In genomic region chr4:8266508-8266907, GRCh38 we compare ENCODE assay signal across 14 cellular contexts. TPM values are rescaled to one million over a fixed set of nuclear protein-coding genes. Genes with fewer than 3 reads are reported as not detected.
DNase-seq lines count a peak whose midpoint lies in the region; ATAC-seq, FAIRE-seq and TF ChIP-seq lines count a peak whose summit lies in the region.
"Had no signal": no experiment of that assay in that cellular context is flagged by ENCODE, and none has a peak within 500 bp of the region (broad histone marks: within the 10 kb centered on the region; RNA-seq: fewer than 3 reads in every experiment).

No MANE protein-coding gene starts in this region.

- H3K79me2 ChIP-seq in HepG2 (ENCODE audit: insufficient read depth, low read length) (no peaks in the 10 kb centered on the region), neural progenitor cell (ENCODE audit: low read depth) (no peaks in the 10 kb centered on the region)

- no peaks in the 10 kb centered on the region for H3K36me3 Mint-ChIP-seq in neural progenitor cell

- H2AFZ ChIP-seq in HepG2 (ENCODE audit: low read length) = no peak overlapping the region
- H2AFZ ChIP-seq in neural progenitor cell (replicated peaks) = no peak overlapping the region

- H3F3A ChIP-seq in neural progenitor cell (ENCODE audit: low read depth) = no peaks in the 10 kb centered on the region

- H4K20me1 ChIP-seq in HepG2 (ENCODE audit: insufficient read depth, low read length) (no peaks in the 10 kb centered on the region), neural progenitor cell (ENCODE audit: low read depth) (no peaks in the 10 kb centered on the region)

- intact Hi-C loops in HepG2 (cut with micrococcal nuclease; ENCODE audit: unreplicated experiment) (no loop called here), right lobe of liver (cut with DNase I) (no loop called here), esophagus muscularis mucosa (cut with DNase I) (no loop called here)

- 16% methylated on average over 4 of the region's 8 CpGs for WGBS in HepG2 (ENCODE audit: low lambda C conversion rate)
- WGBS in right lobe of liver (ENCODE audit: insufficient coverage, low coverage, low lambda C conversion rate, missing lambda C conversion rate) = 63% methylated on average over 5 of the region's 8 CpGs
- WGBS in esophagus muscularis mucosa = 60% methylated on average over 1 of the region's 8 CpGs

- H3K4me3 Mint-ChIP-seq in neural progenitor cell = no peak overlapping the region
- H3K4me3 Mint-ChIP-seq: HFFc6 had no signal

- TF ChIP-seq POLR2A in HepG2 (IDR thresholded peaks at IDR 0.05; ENCODE audit: insufficient read depth in 1 of 2, low read depth in 2 of 2, low read length in 2 of 2) (no peak), right lobe of liver (IDR thresholded peaks at IDR 0.05) (no peak), esophagus muscularis mucosa (IDR thresholded peaks at IDR 0.05; ENCODE audit: low read depth) (no peak), erythroblast (IDR thresholded peaks at IDR 0.05; ENCODE audit: low read length) (no peak)

- TF ChIP-seq EP300 in HepG2 (IDR thresholded peaks at IDR 0.05; ENCODE audit: low read depth in 2 of 2, low read length in 2 of 2) = no peak
- TF ChIP-seq EP300 in HepG2 (CRISPR knock-in tag; IDR thresholded peaks at IDR 0.05; ENCODE audit: borderline replicate concordance) = no peak
- no peak for TF ChIP-seq EP300 in esophagus muscularis mucosa (IDR thresholded peaks at IDR 0.05)

- H3K27ac ChIP-seq in HepG2 (ENCODE audit: extremely low read length, insufficient read depth, low read length) = no peak overlapping the region
- H3K27ac ChIP-seq in right lobe of liver = no peak overlapping the region
- peak overlapping the region in 3 of 4 donors; percentile 47 to 58 (median 57) for H3K27ac ChIP-seq in esophagus muscularis mucosa (replicated peaks in 1 of 4)
- no peak overlapping the region for H3K27ac ChIP-seq in neural progenitor cell
- H3K27ac ChIP-seq: HL-60 had no signal

- peaks cover 2% of the 10 kb centered on the region for H3K9me3 Mint-ChIP-seq in neural progenitor cell
- H3K9me3 Mint-ChIP-seq: HFFc6 had no signal

- H3K9ac ChIP-seq in HepG2 (ENCODE audit: insufficient read depth, low read depth, low read length) (no peak overlapping the region), neural progenitor cell (no peak overlapping the region)

- H3K27ac Mint-ChIP-seq in neural progenitor cell = peak overlapping the region; percentile 35
- H3K27ac Mint-ChIP-seq: HFFc6 had no signal

- no TSS peak for BruUV-seq in HepG2 (replicated peaks; lab: Mats Ljungman, UMichigan)

- H3K27me3 Mint-ChIP-seq in neural progenitor cell (ENCODE audit: insufficient read depth, low read depth) = peaks cover 32% of the 10 kb centered on the region

- CTCF ChIA-PET in HepG2 (lab: Yijun Ruan, JAX; ENCODE audit: low intra/inter-chr PET ratio, low total read pairs) = interaction anchor here (1.1 to 1.8 kb wide), 2 partner anchors 137 to 140 kb away, joined by 3 to 20 read pairs; no protein-coding TSS in a partner anchor

- H3K4me1 Mint-ChIP-seq in neural progenitor cell = peaks cover 37% of the 10 kb centered on the region

- H3K27me3 ChIP-seq in HepG2 (ENCODE audit: control insufficient read depth in 1 of 2, insufficient read depth in 2 of 2, low read length in 2 of 2) = peaks cover 11 to 57% of the 10 kb centered on the region in 2 experiments
- H3K27me3 ChIP-seq in right lobe of liver = no peaks in the 10 kb centered on the region
- H3K27me3 ChIP-seq in esophagus muscularis mucosa = peaks cover 0 to 12% (median 0%) of the 10 kb centered on the region in 4 donors
- H3K27me3 ChIP-seq in neural progenitor cell = peaks cover 32% of the 10 kb centered on the region

- TF ChIP-seq CTCF in HepG2 (CRISPR knock-in tag; IDR thresholded peaks at IDR 0.05) (no peak), right lobe of liver (IDR thresholded peaks at IDR 0.05) (no peak), esophagus muscularis mucosa (IDR thresholded peaks at IDR 0.05) (no peak), neural progenitor cell (IDR thresholded peaks at IDR 0.05) (no peak)

- H3K4me1 ChIP-seq in HepG2 (ENCODE audit: insufficient read depth, low read length) (peaks cover 34% of the 10 kb centered on the region), right lobe of liver (no peaks in the 10 kb centered on the region), esophagus muscularis mucosa (peaks cover 30 to 48% (median 42%) of the 10 kb centered on the region in 4 donors), neural progenitor cell (no peaks in the 10 kb centered on the region)

- H3K9me3 ChIP-seq in HepG2 (ENCODE audit: low read length) (no peaks in the 10 kb centered on the region), right lobe of liver (no peaks in the 10 kb centered on the region), esophagus muscularis mucosa (no peaks in the 10 kb centered on the region), neural progenitor cell (ENCODE audit: low read depth) (no peaks in the 10 kb centered on the region)

- DNase-seq in HepG2 (ENCODE audit: low spot score) (no peak), right lobe of liver (no peak), esophagus muscularis mucosa (ENCODE audit: extremely low spot score) (no peak), neural progenitor cell (ENCODE audit: low spot score) (no peak), erythroblast (lab: John Stamatoyannopoulos, UW) (no peak)
- DNase-seq: KG1, NCI-H1417 treated with DMSO at 0.1 percent for 48 hours, NCI-H69, SHP77 treated with DMSO at 0.1 percent for 48 hours had no signal

- in situ Hi-C loops in HepG2 (cut with HindIII; ENCODE audit: extremely low pct_ligation_motif_present, low pct_unique_long_range_greater_than_20kb) = loop anchor here (5.0 kb wide), 1 partner anchor 136 kb away; no protein-coding TSS in a partner anchor

- no peak for ATAC-seq in HepG2
- no peak for ATAC-seq in right lobe of liver
- no peak for ATAC-seq in GM21423 (IDR thresholded peaks at IDR 0.05; ENCODE audit: unreplicated experiment)
- no peak for ATAC-seq in HG02885 (IDR thresholded peaks at IDR 0.05; ENCODE audit: poor library complexity, unreplicated experiment)

- H3K36me3 ChIP-seq in HepG2 (replicated peaks in 1 of 2; ENCODE audit: control insufficient read depth in 1 of 2, insufficient read depth in 2 of 2, low read length in 2 of 2) = no peaks in the 10 kb centered on the region
- no peaks in the 10 kb centered on the region for H3K36me3 ChIP-seq in right lobe of liver
- H3K36me3 ChIP-seq in esophagus muscularis mucosa = no peaks in the 10 kb centered on the region
- no peaks in the 10 kb centered on the region for H3K36me3 ChIP-seq in neural progenitor cell

- H3K4me3 ChIP-seq in HepG2 (replicated peaks in 1 of 3; ENCODE audit: insufficient read depth in 1 of 3, low read depth in 2 of 3, low read length in 3 of 3) = no peak overlapping the region
- no peak overlapping the region for H3K4me3 ChIP-seq in right lobe of liver
- H3K4me3 ChIP-seq in esophagus muscularis mucosa = no peak overlapping the region
- H3K4me3 ChIP-seq in neural progenitor cell = no peak overlapping the region

- FAIRE-seq in HepG2 (lab: Jason Lieb, UNC) = no peak
- FAIRE-seq: RCC 7860 had no signal

- no peak for TF ChIP-seq RAD21 in HepG2 (CRISPR knock-in tag; IDR thresholded peaks at IDR 0.05)

- POLR2A ChIA-PET in HepG2 (lab: Yijun Ruan, JAX) = interaction anchor here (1.5 kb wide), 1 partner anchor 162 kb away, joined by 3 read pairs; no protein-coding TSS in a partner anchor

- H3K4me2 ChIP-seq in HepG2 (ENCODE audit: low read depth, low read length) (no peak overlapping the region), neural progenitor cell (no peak overlapping the region)

TF ChIP-seq in HepG2, 621 proteins besides CTCF, POLR2A, EP300 and RAD21 (continues in another document):
- TF ChIP-seq XBP1 (CRISPR knock-in tag; IDR thresholded peaks at IDR 0.05) (no peak), ADNP (CRISPR knock-in tag; IDR thresholded peaks at IDR 0.05) (no peak), ZNF280B (CRISPR knock-in tag; IDR thresholded peaks at IDR 0.05; ENCODE audit: borderline replicate concordance) (no peak)

RNA-seq across cellular contexts. Expression of gene HTRA3, which starts 3.0 kb away (rescaled TPM):
- not detected in 2 replicates for total RNA-seq in HepG2 (2016; rRNA removed; fragmentation: Illumina TruSeq; extraction: Trizol)
- total RNA-seq in HepG2 (2016; cell fraction: cytosol; rRNA removed; fragmentation: Illumina TruSeq; extraction: Trizol; ENCODE audit: low read depth) = not detected in 2 replicates
- 0.04 TPM in 1 of 2 replicates, not detected in the other for total RNA-seq in HepG2 (2016; cell fraction: insoluble cytoplasmic fraction; rRNA removed; fragmentation: Illumina TruSeq; extraction: Trizol)
- not detected in 2 replicates for total RNA-seq in HepG2 (2016; cell fraction: membrane; rRNA removed; fragmentation: Illumina TruSeq; extraction: Trizol)
- total RNA-seq in HepG2 (2016; cell fraction: nucleus; rRNA removed; fragmentation: Illumina TruSeq; extraction: Trizol) = not detected in 2 replicates
- 0.16 and 0.17 TPM in 2 replicates for polyA plus RNA-seq in HepG2 (2011; rRNA removed)
- 0.12 and 0.31 TPM in 2 replicates for polyA plus RNA-seq in HepG2 (2011; cell fraction: cytosol; rRNA removed)
- polyA plus RNA-seq in HepG2 (2011; cell fraction: nucleus; rRNA removed) = 0.12 and 0.19 TPM in 2 replicates
- not detected in 2 replicates for polyA plus RNA-seq in HepG2 (2012)
- 0.07 TPM in 1 of 2 replicates, not detected in the other for polyA plus RNA-seq in HepG2 (2016; cell fraction: cytosol; fragmentation: Illumina TruSeq; extraction: Trizol; ENCODE audit: low read depth)
- not detected in 2 replicates for polyA plus RNA-seq in HepG2 (2016; cell fraction: insoluble cytoplasmic fraction; fragmentation: Illumina TruSeq; extraction: Trizol; ENCODE audit: low read depth)
- not detected in 2 replicates for polyA plus RNA-seq in HepG2 (2016; cell fraction: membrane; fragmentation: Illumina TruSeq; extraction: Trizol; ENCODE audit: low read depth)
- polyA plus RNA-seq in HepG2 (2016; cell fraction: nucleus; fragmentation: Illumina TruSeq; extraction: Trizol; ENCODE audit: insufficient read depth, low read depth) = not detected in 2 replicates
- polyA minus RNA-seq in HepG2 (2011; rRNA and poly(A)+ RNA removed; ENCODE audit: low replicate concordance) = 0.18 and 0.47 TPM in 2 replicates
- not detected in 2 replicates for polyA minus RNA-seq in HepG2 (2011; cell fraction: cytosol; rRNA and poly(A)+ RNA removed)
- polyA minus RNA-seq in HepG2 (2011; cell fraction: nucleus; rRNA and poly(A)+ RNA removed) = not detected in 2 replicates
- total RNA-seq in right lobe of liver = 1 to 10 TPM in 3 of 6 experiments, under 1 TPM in 3; 0.32 to 1.6 (median 1.0) TPM
- total RNA-seq in esophagus muscularis mucosa = 10 to 100 TPM; 56.1 to 82.2 (median 67.2) TPM
- 1.6 and 2.3 TPM in 2 replicates for total RNA-seq in neural progenitor cell (ENCODE audit: low replicate concordance)

Comparison
In these comparisons a context has a peak if more than half of its experiments do, and no peak if none do; other contexts are left out.
1. H3K27ac ChIP-seq: peak in esophagus muscularis mucosa (3 of 4); none in HepG2 (single experiment), right lobe of liver (0 of 3) and neural progenitor cell (single experiment).
2. RNA of gene HTRA3, which starts 3.0 kb away (total RNA-seq): 56.1 to 82.2 TPM in esophagus muscularis mucosa; 1.6 to 2.3 TPM in neural progenitor cell, 0.32 to 1.6 TPM in right lobe of liver and 0.04 TPM in HepG2; every median in the first group is over 10 times any median in the second.